29 cellular contexts compared by ENCODE assay signal in the genomic region with DNA sequence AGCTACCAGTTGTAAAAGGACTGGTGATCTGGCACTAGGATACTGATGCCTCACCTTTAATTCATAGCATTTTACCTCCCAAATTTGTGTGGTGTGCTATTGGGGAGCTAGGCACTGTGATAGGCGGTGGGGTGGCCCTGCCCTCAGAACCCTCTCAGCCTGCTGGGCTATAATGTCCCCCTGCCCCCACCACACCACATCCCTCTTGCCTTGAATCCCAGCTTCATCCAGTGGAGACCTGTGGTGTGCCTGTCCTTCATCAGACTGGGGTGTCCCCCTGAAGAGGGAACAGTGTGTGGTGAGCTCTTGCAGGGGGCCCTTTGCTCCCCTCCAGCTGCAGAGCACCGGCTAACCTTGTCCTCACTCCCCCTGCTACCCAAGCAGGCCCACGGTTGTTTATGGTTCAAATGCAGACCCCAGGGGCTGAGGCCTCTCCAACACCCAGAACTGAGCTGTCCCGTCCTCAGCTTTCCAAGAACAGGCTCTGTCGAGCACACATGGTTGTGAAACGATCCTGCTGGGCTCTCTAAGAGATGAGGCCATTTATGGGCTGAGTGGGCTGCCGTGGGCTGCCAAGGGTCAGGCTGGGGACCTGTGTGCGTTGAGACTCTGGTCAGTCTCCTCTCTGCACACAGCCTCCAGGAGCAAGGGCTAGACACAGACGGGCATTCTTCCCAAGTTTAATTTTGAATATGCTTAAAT. TPM values are rescaled to one million over a fixed set of nuclear protein-coding genes. Genes with fewer than 3 reads are reported as not detected.
DNase-seq lines count a peak whose midpoint lies in the region; ATAC-seq, FAIRE-seq and TF ChIP-seq lines count a peak whose summit lies in the region.
"Had no signal": no experiment of that assay in that cellular context is flagged by ENCODE, and none has a peak within 500 bp of the region (broad histone marks: within the 10 kb centered on the region; RNA-seq: fewer than 3 reads in every experiment).

No MANE protein-coding gene starts in this region.

- H3K27me3 Mint-ChIP-seq in stimulated activated memory B cell treated with anti-CD40 and anti-IgM and Interleukin-4, amounts not matched to agents 10 μg/mL and 1 μg/mL and 100 μg/mL, for 72 hours: peaks cover 11% of the 10 kb centered on the region

- H3F3A ChIP-seq in SK-N-SH (replicated peaks; ENCODE audit: insufficient read depth): no peaks in the 10 kb centered on the region

- no peak overlapping the region for H3K27ac Mint-ChIP-seq in stimulated activated memory B cell treated with anti-CD40 and anti-IgM and Interleukin-4, amounts not matched to agents 10 μg/mL and 1 μg/mL and 100 μg/mL, for 72 hours
- H3K27ac Mint-ChIP-seq: activated CD4-positive, alpha-beta T cell treated with anti-CD3 and anti-CD28 coated beads, Interleukin-2, amount 10 ng/mL, durations not matched to agents 7 days and 5 days; activated T-helper 2 cell treated with anti-CD3 and anti-CD28 coated beads, Interferon-gamma antibody, Interleukin-2, Interleukin-4, amounts not matched to agents 10 μg/mL and 5 μg/mL and 100 μg/mL, durations not matched to agents 14 hours and 24 hours and 36 hours; dendritic cell treated with granulocyte-macrophage colony-stimulating factor and Interleukin-4, amounts not matched to agents 40 ng/mL and 50 ng/mL, for 4 days had no signal

- peaks cover 4% of the 10 kb centered on the region for H3K4me1 Mint-ChIP-seq in stimulated activated memory B cell treated with anti-CD40 and anti-IgM and Interleukin-4, amounts not matched to agents 10 μg/mL and 1 μg/mL and 100 μg/mL, for 72 hours
- H3K4me1 Mint-ChIP-seq: activated CD4-positive, alpha-beta T cell treated with anti-CD3 and anti-CD28 coated beads, Interleukin-2, amount 10 ng/mL, durations not matched to agents 7 days and 5 days had no signal

- H3K9me2 ChIP-seq in SK-N-SH (no peaks in the 10 kb centered on the region), hepatocyte (replicated peaks; ENCODE audit: insufficient read depth) (no peaks in the 10 kb centered on the region)

- H3K9me3 Mint-ChIP-seq in stimulated activated memory B cell treated with anti-CD40 and anti-IgM and Interleukin-4, amounts not matched to agents 10 μg/mL and 1 μg/mL and 100 μg/mL, for 72 hours: no peaks in the 10 kb centered on the region
- H3K9me3 Mint-ChIP-seq: activated CD4-positive, alpha-beta T cell treated with anti-CD3 and anti-CD28 coated beads, Interleukin-2, amount 10 ng/mL, durations not matched to agents 7 days and 5 days; activated T-helper 2 cell treated with anti-CD3 and anti-CD28 coated beads, Interferon-gamma antibody, Interleukin-2, Interleukin-4, amounts not matched to agents 10 μg/mL and 5 μg/mL and 100 μg/mL, durations not matched to agents 14 hours and 24 hours and 36 hours; dendritic cell treated with granulocyte-macrophage colony-stimulating factor and Interleukin-4, amounts not matched to agents 40 ng/mL and 50 ng/mL, for 4 days; naive thymus-derived CD8-positive, alpha-beta T cell had no signal

- H2AFZ ChIP-seq in SK-N-SH (ENCODE audit: low read depth) (no peak overlapping the region), hepatocyte (no peak overlapping the region)
- H2AFZ ChIP-seq: parathyroid adenoma had no signal

- H3K4me2 ChIP-seq in SK-N-SH (no peak overlapping the region), hepatocyte (no peak overlapping the region)

- H3K36me3 ChIP-seq in SK-N-SH (replicated peaks in 1 of 2; ENCODE audit: control insufficient read depth in 1 of 2, insufficient read depth in 2 of 2, low read length in 1 of 2): no peaks in the 10 kb centered on the region
- no peaks in the 10 kb centered on the region for H3K36me3 ChIP-seq in adipocyte (ENCODE audit: control insufficient read depth, insufficient read depth, low read length, severe bottlenecking)
- H3K36me3 ChIP-seq in hepatocyte (replicated peaks; ENCODE audit: insufficient read depth, low read depth): no peaks in the 10 kb centered on the region
- H3K36me3 ChIP-seq in small intestine (ENCODE audit: control insufficient read depth in 2 of 2, insufficient read depth in 2 of 2, low read length in 2 of 2): no peaks in the 10 kb centered on the region
- H3K36me3 ChIP-seq: SJCRH30, tibial nerve had no signal

- no peak for TF ChIP-seq EP300 in SK-N-SH (IDR thresholded peaks at IDR 0.05; ENCODE audit: borderline replicate concordance in 1 of 2, low read depth in 1 of 2, low read length in 1 of 2)

- H3K36me3 Mint-ChIP-seq in stimulated activated memory B cell treated with anti-CD40 and anti-IgM and Interleukin-4, amounts not matched to agents 10 μg/mL and 1 μg/mL and 100 μg/mL, for 72 hours: no peaks in the 10 kb centered on the region
- H3K36me3 Mint-ChIP-seq: CD4-positive, alpha-beta memory T cell; naive thymus-derived CD8-positive, alpha-beta T cell had no signal

- ATAC-seq in SK-N-SH treated with all-trans-retinoic acid at 6 μM for 48 hours: no peak
- peak; percentile 21 for ATAC-seq in stimulated activated memory B cell treated with anti-CD40 and anti-IgM and Interleukin-4, amounts not matched to agents 10 μg/mL and 1 μg/mL and 100 μg/mL, for 72 hours
- ATAC-seq: left colon; naive thymus-derived CD8-positive, alpha-beta T cell had no signal

- H3K79me2 ChIP-seq in SK-N-SH (ENCODE audit: insufficient read depth) (no peaks in the 10 kb centered on the region), hepatocyte (no peaks in the 10 kb centered on the region)
- H3K79me2 ChIP-seq: parathyroid adenoma had no signal

- DNase-seq in SK-N-SH (peak; percentile 3), adipocyte (ENCODE audit: low read depth) (no peak), hepatocyte (ENCODE audit: low spot score) (no peak), H54 (ENCODE audit: insufficient read length, low spot score) (no peak), small intestine (no peak)
- DNase-seq in stimulated activated CD4-positive, alpha-beta T cell treated with anti-CD3 and anti-CD28 coated beads, Interleukin-4, amount 100 ng/mL, for 24 hours: no peak
- DNase-seq: activated CD4-positive, alpha-beta T cell treated with anti-CD3 and anti-CD28 coated beads, Interleukin-2, amount 10 ng/mL, durations not matched to agents 7 days and 5 days; CD4-positive, alpha-beta memory T cell; DMS153; HCEC 1CT; Karpas-422; left colon; naive thymus-derived CD8-positive, alpha-beta T cell; NCI-H1930; NCI-H226; NCI-H774; SJCRH30; stimulated activated CD4-positive, alpha-beta T cell treated with anti-CD3 and anti-CD28 coated beads, Interleukin-2, amount 100 ng/mL, for 24 hours; stimulated activated naive CD4-positive, alpha-beta T cell; T-helper 2 cell had no signal

- no peak for TF ChIP-seq RAD21 in SK-N-SH (IDR thresholded peaks at IDR 0.05; ENCODE audit: low read length)

- TF ChIP-seq CTCF in SK-N-SH (IDR thresholded peaks at IDR 0.05) (no peak), hepatocyte (IDR thresholded peaks at IDR 0.05; ENCODE audit: poor library complexity) (no peak)

- TF ChIP-seq POLR2A in H54 (IDR thresholded peaks at IDR 0.05; ENCODE audit: low read depth, low read length): no peak

- CTCF ChIA-PET in SK-N-SH (lab: Yijun Ruan, JAX): interaction anchor here (0.8 to 7.3 kb wide), 9 partner anchors 9 to 336 kb away, joined by 3 to 45 read pairs (median 4); a partner anchor contains a TSS

- FAIRE-seq in H54 (lab: Jason Lieb, UNC): no peak
- FAIRE-seq in small intestine (lab: Jason Lieb, UNC): no peak
- FAIRE-seq: endothelial cell of umbilical vein, G401.6 had no signal

- H3K4me3 Mint-ChIP-seq in stimulated activated memory B cell treated with anti-CD40 and anti-IgM and Interleukin-4, amounts not matched to agents 10 μg/mL and 1 μg/mL and 100 μg/mL, for 72 hours: no peak overlapping the region
- H3K4me3 Mint-ChIP-seq: activated CD4-positive, alpha-beta T cell treated with anti-CD3 and anti-CD28 coated beads, Interleukin-2, amount 10 ng/mL, durations not matched to agents 7 days and 5 days; CD4-positive, alpha-beta memory T cell; dendritic cell treated with granulocyte-macrophage colony-stimulating factor and Interleukin-4, amounts not matched to agents 40 ng/mL and 50 ng/mL, for 4 days; naive thymus-derived CD8-positive, alpha-beta T cell had no signal

- H3K4me1 ChIP-seq in SK-N-SH (ENCODE audit: control insufficient read depth in 1 of 2, insufficient read depth in 2 of 2, low read depth in 1 of 2, low read length in 1 of 2) (peaks cover 0 to 22% of the 10 kb centered on the region in 2 experiments; a peak in 1 of 4 replicates), adipocyte (ENCODE audit: control insufficient read depth, insufficient read depth, low read length) (peaks cover 70% of the 10 kb centered on the region), hepatocyte (ENCODE audit: insufficient read depth) (peaks cover 16% of the 10 kb centered on the region), small intestine (ENCODE audit: control insufficient read depth in 2 of 2, insufficient read depth in 1 of 2, low read depth in 1 of 2, low read length in 1 of 2) (no peaks in the 10 kb centered on the region)

- no peaks in the 10 kb centered on the region for H4K20me1 ChIP-seq in SK-N-SH (ENCODE audit: insufficient read depth)
- H4K20me1 ChIP-seq in hepatocyte (ENCODE audit: insufficient read depth, poor library complexity, severe bottlenecking): no peaks in the 10 kb centered on the region

- H3K27me3 ChIP-seq in SK-N-SH (ENCODE audit: insufficient read depth): no peaks in the 10 kb centered on the region
- peaks cover 4% of the 10 kb centered on the region for H3K27me3 ChIP-seq in adipocyte (replicated peaks; ENCODE audit: control insufficient read depth, insufficient read depth, low read length)
- H3K27me3 ChIP-seq in hepatocyte: no peaks in the 10 kb centered on the region
- H3K27me3 ChIP-seq in small intestine (ENCODE audit: control insufficient read depth in 2 of 2, insufficient read depth in 2 of 2, low read length in 2 of 2): no peaks in the 10 kb centered on the region
- H3K27me3 ChIP-seq: tibial nerve had no signal

- H3K4me3 ChIP-seq in SK-N-SH (ENCODE audit: low read depth in 2 of 2, low read length in 1 of 2) (no peak overlapping the region), adipocyte (ENCODE audit: low read length) (no peak overlapping the region), hepatocyte (no peak overlapping the region), small intestine (ENCODE audit: low read depth in 1 of 2, low read length in 2 of 2) (no peak overlapping the region)
- H3K4me3 ChIP-seq: SJCRH30, tibial nerve had no signal

- 61% methylated on average over 6 of the region's 9 CpGs for WGBS in SK-N-SH (ENCODE audit: low lambda C conversion rate)
- WGBS in hepatocyte (ENCODE audit: low lambda C conversion rate, missing lambda C conversion rate): 65% methylated on average over 9 of the region's 9 CpGs
- WGBS in small intestine, 3 donors: 73 to 87% (median 78%) methylated on average over 9 of the region's 9 CpGs

- POLR2A ChIA-PET in SK-N-SH (lab: Yijun Ruan, JAX): no interaction called here

- H3K9me3 ChIP-seq in SK-N-SH (no peaks in the 10 kb centered on the region), adipocyte (ENCODE audit: control insufficient read depth, low read length) (no peaks in the 10 kb centered on the region), hepatocyte (ENCODE audit: low read depth) (no peaks in the 10 kb centered on the region), small intestine (ENCODE audit: control insufficient read depth, low read depth) (no peaks in the 10 kb centered on the region)
- H3K9me3 ChIP-seq: SJCRH30, tibial nerve had no signal

- H3K27ac ChIP-seq in SK-N-SH (ENCODE audit: low read depth in 2 of 2, low read length in 1 of 2) (no peak overlapping the region), hepatocyte (peak overlapping the region; percentile 20), small intestine (ENCODE audit: low read depth in 1 of 2, low read length in 1 of 2) (no peak overlapping the region)
- H3K27ac ChIP-seq: 22Rv1, parathyroid adenoma, SJCRH30 had no signal

- no peak overlapping the region for H3K9ac ChIP-seq in SK-N-SH
- peak overlapping the region; percentile 52 for H3K9ac ChIP-seq in adipocyte (ENCODE audit: low read length)
- H3K9ac ChIP-seq: parathyroid adenoma had no signal

RNA-seq across cellular contexts. Expression of a gene that starts 26.9 kb away (rescaled TPM):
- polyA plus RNA-seq in SK-N-SH (2012; rRNA removed) (81.0 and 130 TPM in 2 replicates), hepatocyte (129 and 148 TPM in 2 replicates), small intestine (100 to 1,000 TPM; 100 to 144 (median 107) TPM)
- 42.6 and 66.6 TPM in 2 replicates for polyA plus RNA-seq in SK-N-SH (2012; cell fraction: cytosol; rRNA removed)
- 412 and 501 TPM in 2 replicates for polyA plus RNA-seq in SK-N-SH (2012; cell fraction: nucleus; rRNA removed)
- total RNA-seq in hepatocyte: 165 and 179 TPM in 2 replicates
- polyA plus RNA-seq: CD4-positive, alpha-beta memory T cell; naive thymus-derived CD8-positive, alpha-beta T cell had no signal

RNA-seq across cellular contexts. Expression of a gene that starts 55.5 kb away (rescaled TPM):
- polyA plus RNA-seq in SK-N-SH (2012; rRNA removed) (56.9 and 57.0 TPM in 2 replicates), hepatocyte (68.8 and 71.1 TPM in 2 replicates), small intestine (100 to 1,000 TPM in 1 of 3 donors, 10 to 100 TPM in 2; 63.7 to 107 (median 66.5) TPM)
- polyA plus RNA-seq in SK-N-SH (2012; cell fraction: cytosol; rRNA removed): 31.9 and 44.3 TPM in 2 replicates
- polyA plus RNA-seq in SK-N-SH (2012; cell fraction: nucleus; rRNA removed): 33.1 and 37.4 TPM in 2 replicates
- 46.1 and 53.1 TPM in 2 replicates for total RNA-seq in hepatocyte
